Comparison of ENCODE assay signal across 10 cellular contexts in genomic region chr15:67090297-67091072, GRCh38. TPM values are rescaled to one million over a fixed set of nuclear protein-coding genes. Genes with fewer than 3 reads are reported as not detected.
DNase-seq lines count a peak whose midpoint lies in the region; ATAC-seq and TF ChIP-seq lines count a peak whose summit lies in the region.
"Had no signal": no experiment of that assay in that cellular context is flagged by ENCODE, and none has a peak within 500 bp of the region (broad histone marks: within the 10 kb centered on the region; RNA-seq: fewer than 3 reads in every experiment).

No MANE protein-coding gene starts in this region.

- H3K36me3 ChIP-seq in BE2C (no peaks in the 10 kb centered on the region), mucosa of stomach (ENCODE audit: control insufficient read depth, insufficient read depth, low read length) (no peaks in the 10 kb centered on the region)

- peaks cover 83% of the 10 kb centered on the region for H3K4me1 Mint-ChIP-seq in HFFc6 (ENCODE audit: low read depth)

- DNase-seq in BE2C (no peak), HFFc6 (no peak)
- DNase-seq in activated naive CD4-positive, alpha-beta T cell treated with anti-CD3 and anti-CD28 coated beads, Interleukin-2, amount 50 U/mL, for 72 hours (ENCODE audit: low spot score in 2 of 2), result no peak
- DNase-seq: DND-41, NCI-H1930 had no signal

- H3K4me3 Mint-ChIP-seq in HFFc6, result peak overlapping the region; percentile 74

- H3K27me3 Mint-ChIP-seq in HFFc6 (ENCODE audit: insufficient read depth), result peaks cover 6% of the 10 kb centered on the region

- no peaks in the 10 kb centered on the region for H3K9me3 ChIP-seq in BE2C
- no peaks in the 10 kb centered on the region for H3K9me3 ChIP-seq in mucosa of stomach (ENCODE audit: control insufficient read depth, low read length)

- peak overlapping the region; percentile 91 for H3K27ac Mint-ChIP-seq in HFFc6
- H3K27ac Mint-ChIP-seq in activated naive CD4-positive, alpha-beta T cell treated with anti-CD3 and anti-CD28 coated beads, Interleukin-2, amount 50 U/mL, for 72 hours, result peak overlapping the region; percentile 93 to 99

- TF ChIP-seq CTCF in BE2C (IDR thresholded peaks at IDR 0.05; ENCODE audit: low read depth, low read length) (no peak), HFFc6 (IDR thresholded peaks at IDR 0.05) (no peak)

- H3K4me3 ChIP-seq in BE2C (ENCODE audit: low read depth, low read length) (peak overlapping the region; percentile 36), mucosa of stomach (ENCODE audit: low read length) (no peak overlapping the region)

- H3K9me3 Mint-ChIP-seq in HFFc6, result no peaks in the 10 kb centered on the region
- H3K9me3 Mint-ChIP-seq in activated naive CD4-positive, alpha-beta T cell treated with anti-CD3 and anti-CD28 coated beads, Interleukin-2, amount 50 U/mL, for 72 hours, result no peaks in the 10 kb centered on the region

- peak overlapping the region; percentile 30 for H3K9ac ChIP-seq in mucosa of stomach (ENCODE audit: low read length)

- H3K4me1 ChIP-seq in BE2C (peaks cover 27% of the 10 kb centered on the region), mucosa of stomach (ENCODE audit: control insufficient read depth, insufficient read depth, low read length) (peaks cover 73% of the 10 kb centered on the region)

- H3K36me3 Mint-ChIP-seq in HFFc6 (ENCODE audit: low read depth), result peaks cover 60% of the 10 kb centered on the region
- H3K36me3 Mint-ChIP-seq in activated naive CD4-positive, alpha-beta T cell treated with anti-CD3 and anti-CD28 coated beads, Interleukin-2, amount 50 U/mL, for 72 hours, result peaks cover 0 to 57% of the 10 kb centered on the region in 2 donors

- H3K27me3 ChIP-seq in BE2C, result no peaks in the 10 kb centered on the region
- no peaks in the 10 kb centered on the region for H3K27me3 ChIP-seq in mucosa of stomach (ENCODE audit: control insufficient read depth, insufficient read depth, low read length)

- ATAC-seq in activated naive CD4-positive, alpha-beta T cell treated with anti-CD3 and anti-CD28 coated beads, Interleukin-2, amount 50 U/mL, for 72 hours, result no peak
- ATAC-seq in GM21737 (IDR thresholded peaks at IDR 0.05; ENCODE audit: unreplicated experiment) (no peak), HG03565 (IDR thresholded peaks at IDR 0.05; ENCODE audit: unreplicated experiment) (no peak), GM18867 (IDR thresholded peaks at IDR 0.05; ENCODE audit: unreplicated experiment) (no peak)
- ATAC-seq in activated CD4-positive, CD25-positive, alpha-beta regulatory T cell treated with anti-CD3 and anti-CD28 coated beads, Interleukin-2, amount 50 U/mL, for 24 hours, result no peak

RNA-seq across cellular contexts. Expression of gene SMAD3, which starts 25.1 kb away (rescaled TPM):
- 2.1 TPM for polyA plus RNA-seq in BE2C (2012; ENCODE audit: insufficient read depth, insufficient read length, low read depth)
- 100 to 1,000 TPM in 4 of 6 experiments, 10 to 100 TPM in 2; 54.3 to 132 (median 118) TPM for total RNA-seq in HFFc6 (2021; fragmentation: NEBNext Ultra II Directional; extraction: Animal tissue kit (Norgen Biotek cat#: 25700))
- total RNA-seq in activated naive CD4-positive, alpha-beta T cell treated with anti-CD3 and anti-CD28 coated beads, Interleukin-2, amount 50 U/mL, for 72 hours, result 10 to 100 TPM; 15.4 to 75.9 TPM
